24 cellular contexts compared by ENCODE assay signal in the genomic region with DNA sequence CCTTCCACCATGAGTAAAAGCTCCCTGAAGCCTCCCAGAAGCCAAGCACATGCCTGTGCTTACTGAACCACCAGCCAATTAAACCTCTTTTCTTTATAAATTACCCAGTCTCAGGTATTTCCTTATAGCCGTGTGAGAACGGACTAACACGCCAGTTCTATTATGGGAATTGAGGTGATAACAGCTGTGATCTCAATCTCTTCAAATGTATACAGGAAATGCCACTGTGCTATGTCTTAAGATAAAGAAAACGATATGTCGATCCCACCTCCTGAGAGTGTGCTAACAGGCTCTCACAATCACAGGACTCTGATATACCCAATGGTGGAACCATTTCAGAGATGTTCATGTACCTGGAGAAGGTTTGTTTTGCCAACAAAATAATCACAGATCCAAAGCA. TPM values are rescaled to one million over a fixed set of nuclear protein-coding genes. Genes with fewer than 3 reads are reported as not detected.
DNase-seq lines count a peak whose midpoint lies in the region; ATAC-seq, FAIRE-seq and TF ChIP-seq lines count a peak whose summit lies in the region.
"Had no signal": no experiment of that assay in that cellular context is flagged by ENCODE, and none has a peak within 500 bp of the region (broad histone marks: within the 10 kb centered on the region; RNA-seq: fewer than 3 reads in every experiment).

No MANE protein-coding gene starts in this region.

- H3K27ac ChIP-seq in KOPT-K1 (ENCODE audit: low read depth, low read length, poor library complexity, severe bottlenecking) (peak overlapping the region; percentile 20), endothelial cell of umbilical vein (ENCODE audit: insufficient read depth, low read depth, low read length) (peak overlapping the region; percentile 5), smooth muscle cell (ENCODE audit: low read depth) (peak overlapping the region; percentile 81), aorta (ENCODE audit: low read depth in 1 of 2, low read length in 2 of 2) (no peak overlapping the region)
- H3K27ac ChIP-seq: dorsolateral prefrontal cortex, gastroesophageal sphincter, hepatocyte, SJSA1, tibial nerve had no signal

- TF ChIP-seq POLR2A in endothelial cell of umbilical vein (IDR thresholded peaks at IDR 0.05; ENCODE audit: low read depth, low read length), result no peak

- H2AFZ ChIP-seq in endothelial cell of umbilical vein (ENCODE audit: low read depth, low read length), result no peak overlapping the region
- no peak overlapping the region for H2AFZ ChIP-seq in smooth muscle cell (ENCODE audit: low read depth)
- H2AFZ ChIP-seq: hepatocyte had no signal

- ATAC-seq in aorta (ENCODE audit: low FRiP score), result no peak
- ATAC-seq: gastroesophageal sphincter had no signal

- peaks cover 18% of the 10 kb centered on the region for H3K9me3 ChIP-seq in KOPT-K1 (ENCODE audit: insufficient read depth, low read length, poor library complexity, severe bottlenecking)
- H3K9me3 ChIP-seq in endothelial cell of umbilical vein (replicated peaks; ENCODE audit: control insufficient read depth, insufficient read depth, low read length), result no peaks in the 10 kb centered on the region
- H3K9me3 ChIP-seq in smooth muscle cell (replicated peaks; ENCODE audit: low read depth), result no peaks in the 10 kb centered on the region
- H3K9me3 ChIP-seq in aorta (ENCODE audit: control insufficient read depth, low read length), result no peaks in the 10 kb centered on the region
- H3K9me3 ChIP-seq: BE2C, SJSA1 had no signal

- H3K27me3 ChIP-seq in endothelial cell of umbilical vein (ENCODE audit: control insufficient read depth in 2 of 2, insufficient read depth in 2 of 2, low read length in 2 of 2), result no peaks in the 10 kb centered on the region
- H3K27me3 ChIP-seq in smooth muscle cell (ENCODE audit: low read depth), result no peaks in the 10 kb centered on the region
- no peaks in the 10 kb centered on the region for H3K27me3 ChIP-seq in aorta (ENCODE audit: control insufficient read depth in 1 of 2, insufficient read depth in 2 of 2, low read length in 1 of 2)
- H3K27me3 ChIP-seq: BE2C, dorsolateral prefrontal cortex, gastroesophageal sphincter, hepatocyte, SJSA1, tibial nerve had no signal

- H3K9me1 ChIP-seq in endothelial cell of umbilical vein (replicated peaks; ENCODE audit: control insufficient read depth, extremely low read depth, insufficient read depth, low read length), result no peaks in the 10 kb centered on the region

- peak overlapping the region; percentile 23 for H3K4me3 Mint-ChIP-seq in activated naive CD4-positive, alpha-beta T cell treated with anti-CD3 and anti-CD28 coated beads, Interleukin-2, amount 50 U/mL, for 24 hours
- H3K4me3 Mint-ChIP-seq in activated naive CD4-positive, alpha-beta T cell treated with anti-CD3 and anti-CD28 coated beads for 36 hours, result no peak overlapping the region
- no peak overlapping the region for H3K4me3 Mint-ChIP-seq in activated naive CD8-positive, alpha-beta T cell treated with anti-CD3 and anti-CD28 coated beads for 36 hours
- H3K4me3 Mint-ChIP-seq: activated B cell treated with CpG ODN at 0.5 μM for 24 hours; central memory CD8-positive, alpha-beta T cell had no signal

- intact Hi-C loops in activated naive CD4-positive, alpha-beta T cell treated with anti-CD3 and anti-CD28 coated beads for 36 hours (cut with micrococcal nuclease), result no loop called here
- intact Hi-C loops in endothelial cell of umbilical vein (cut with micrococcal nuclease), result loop anchor here (2.0 kb wide), 2 partner anchors 17 to 49 kb away; no protein-coding TSS in a partner anchor
- intact Hi-C loops in aorta (cut with DNase I), result no loop called here

- TF ChIP-seq CTCF in endothelial cell of umbilical vein (IDR thresholded peaks at IDR 0.05; ENCODE audit: extremely low read depth in 1 of 2, insufficient read depth in 1 of 2, low read depth in 1 of 2, low read length in 2 of 2) (no peak), smooth muscle cell (IDR thresholded peaks at IDR 0.05; ENCODE audit: borderline replicate concordance, insufficient read depth, poor library complexity, severe bottlenecking) (no peak)

- dilution Hi-C loops in endothelial cell of umbilical vein (cut with MboI; ENCODE audit: extremely low pct_ligation_motif_present, low sequenced_read_pairs), result no loop called here

- peak overlapping the region; percentile 41 for H3K27ac Mint-ChIP-seq in activated naive CD4-positive, alpha-beta T cell treated with anti-CD3 and anti-CD28 coated beads, Interleukin-2, amount 50 U/mL, for 24 hours
- H3K27ac Mint-ChIP-seq in activated naive CD4-positive, alpha-beta T cell treated with anti-CD3 and anti-CD28 coated beads for 36 hours, result no peak overlapping the region
- H3K27ac Mint-ChIP-seq in activated naive CD8-positive, alpha-beta T cell treated with anti-CD3 and anti-CD28 coated beads for 36 hours, result no peak overlapping the region
- H3K27ac Mint-ChIP-seq: activated B cell treated with CpG ODN at 0.5 μM for 24 hours had no signal

- H3K4me1 Mint-ChIP-seq in activated naive CD4-positive, alpha-beta T cell treated with anti-CD3 and anti-CD28 coated beads, Interleukin-2, amount 50 U/mL, for 24 hours, result peaks cover 67% of the 10 kb centered on the region
- peaks cover 53% of the 10 kb centered on the region for H3K4me1 Mint-ChIP-seq in activated naive CD4-positive, alpha-beta T cell treated with anti-CD3 and anti-CD28 coated beads for 36 hours (ENCODE audit: low read depth)
- peaks cover 53% of the 10 kb centered on the region for H3K4me1 Mint-ChIP-seq in activated naive CD8-positive, alpha-beta T cell treated with anti-CD3 and anti-CD28 coated beads for 36 hours

- H3K9ac ChIP-seq in endothelial cell of umbilical vein (replicated peaks; ENCODE audit: extremely low read depth, insufficient read depth, low read length) (no peak overlapping the region), smooth muscle cell (ENCODE audit: low read depth) (no peak overlapping the region)

- 45% methylated on average over 5 of the region's 5 CpGs for WGBS in smooth muscle cell (ENCODE audit: low lambda C conversion rate)
- 48 to 60% methylated on average over 5 of the region's 5 CpGs for WGBS in aorta, 2 donors

- H3K36me3 ChIP-seq in KOPT-K1 (ENCODE audit: insufficient read depth, low read length) (peaks cover 70% of the 10 kb centered on the region), endothelial cell of umbilical vein (ENCODE audit: control insufficient read depth in 2 of 2, extremely low read depth in 1 of 2, insufficient read depth in 2 of 2, low read length in 2 of 2) (no peaks in the 10 kb centered on the region), smooth muscle cell (ENCODE audit: low read depth) (no peaks in the 10 kb centered on the region), aorta (ENCODE audit: control insufficient read depth in 1 of 2, insufficient read depth in 2 of 2, low read length in 1 of 2) (no peaks in the 10 kb centered on the region)

- H3F3A ChIP-seq in smooth muscle cell (ENCODE audit: low read depth), result peaks cover 36% of the 10 kb centered on the region

- H3K36me3 Mint-ChIP-seq in activated naive CD4-positive, alpha-beta T cell treated with anti-CD3 and anti-CD28 coated beads, Interleukin-2, amount 50 U/mL, for 24 hours, result peaks cover 47% of the 10 kb centered on the region
- peaks cover 53% of the 10 kb centered on the region for H3K36me3 Mint-ChIP-seq in activated naive CD4-positive, alpha-beta T cell treated with anti-CD3 and anti-CD28 coated beads for 36 hours (ENCODE audit: low read depth)
- H3K36me3 Mint-ChIP-seq in activated naive CD8-positive, alpha-beta T cell treated with anti-CD3 and anti-CD28 coated beads for 36 hours, result peaks cover 55% of the 10 kb centered on the region

- H3K4me3 ChIP-seq in endothelial cell of umbilical vein (replicated peaks in 1 of 3; ENCODE audit: insufficient read depth in 1 of 3, low read depth in 1 of 3, low read length in 3 of 3), result no peak overlapping the region
- H3K4me3 ChIP-seq in smooth muscle cell, result no peak overlapping the region
- H3K4me3 ChIP-seq in aorta (ENCODE audit: low read length in 2 of 2), result no peak overlapping the region
- H3K4me3 ChIP-seq: dorsolateral prefrontal cortex, gastroesophageal sphincter, hepatocyte, SJSA1, tibial nerve had no signal

- no peak for FAIRE-seq in endothelial cell of umbilical vein (lab: Jason Lieb, UNC)
- FAIRE-seq: GM12891 had no signal

- peaks cover 19% of the 10 kb centered on the region for H3K9me3 Mint-ChIP-seq in activated naive CD4-positive, alpha-beta T cell treated with anti-CD3 and anti-CD28 coated beads, Interleukin-2, amount 50 U/mL, for 24 hours
- peaks cover 5% of the 10 kb centered on the region for H3K9me3 Mint-ChIP-seq in activated naive CD4-positive, alpha-beta T cell treated with anti-CD3 and anti-CD28 coated beads for 36 hours
- H3K9me3 Mint-ChIP-seq in activated naive CD8-positive, alpha-beta T cell treated with anti-CD3 and anti-CD28 coated beads for 36 hours, result peaks cover 13% of the 10 kb centered on the region

- H4K20me1 ChIP-seq in endothelial cell of umbilical vein (replicated peaks; ENCODE audit: control insufficient read depth, extremely low read depth, insufficient read depth, low read length), result peaks cover 13% of the 10 kb centered on the region
- peaks cover 99% of the 10 kb centered on the region for H4K20me1 ChIP-seq in smooth muscle cell (ENCODE audit: low read depth)

- no peak for DNase-seq in activated naive CD4-positive, alpha-beta T cell treated with anti-CD3 and anti-CD28 coated beads for 36 hours
- DNase-seq in endothelial cell of umbilical vein (ENCODE audit: low read depth, low spot score), result peak; percentile 23
- DNase-seq in smooth muscle cell (lab: John Stamatoyannopoulos, UW; ENCODE audit: unreplicated experiment), result no peak
- no peak for DNase-seq in aorta
- DNase-seq in activated naive CD8-positive, alpha-beta T cell treated with anti-CD3 and anti-CD28 coated beads for 36 hours, result no peak
- DNase-seq: activated B cell treated with CpG ODN at 0.5 μM for 24 hours; activated CD4-positive, alpha-beta T cell treated with anti-CD3 and anti-CD28 coated beads, Interleukin-2, amount 50 U/mL, for 48 hours; BE2C; dorsolateral prefrontal cortex; NCI-H1092; NCI-H187; NCI-H510A; posterior cingulate gyrus; right cardiac atrium; RPMI8226; stimulated activated CD4-positive, alpha-beta T cell treated with anti-CD3 and anti-CD28 coated beads, Interleukin-4, amount 100 ng/mL, for 1 hour had no signal

- peaks cover 94% of the 10 kb centered on the region for H3K79me2 ChIP-seq in endothelial cell of umbilical vein (ENCODE audit: control insufficient read depth, insufficient read depth, low read length)
- peaks cover 99% of the 10 kb centered on the region for H3K79me2 ChIP-seq in smooth muscle cell (ENCODE audit: low read depth)

- CTCF ChIA-PET in activated naive CD4-positive, alpha-beta T cell treated with anti-CD3 and anti-CD28 coated beads for 36 hours (lab: Charles Lee), result no interaction called here
- CTCF ChIA-PET in endothelial cell of umbilical vein (lab: Charles Lee), result interaction anchor here (1.0 kb wide), 2 partner anchors 20 to 217 kb away, joined by 3 to 4 read pairs; no protein-coding TSS in a partner anchor

- POLR2A ChIA-PET in endothelial cell of umbilical vein (lab: Charles Lee), result no interaction called here

- no peaks in the 10 kb centered on the region for H3K27me3 Mint-ChIP-seq in activated naive CD4-positive, alpha-beta T cell treated with anti-CD3 and anti-CD28 coated beads, Interleukin-2, amount 50 U/mL, for 24 hours
- H3K27me3 Mint-ChIP-seq in activated naive CD4-positive, alpha-beta T cell treated with anti-CD3 and anti-CD28 coated beads for 36 hours (ENCODE audit: low read depth), result no peaks in the 10 kb centered on the region
- H3K27me3 Mint-ChIP-seq in activated naive CD8-positive, alpha-beta T cell treated with anti-CD3 and anti-CD28 coated beads for 36 hours, result no peaks in the 10 kb centered on the region
- H3K27me3 Mint-ChIP-seq: activated B cell treated with CpG ODN at 0.5 μM for 24 hours; central memory CD8-positive, alpha-beta T cell had no signal

- no TSS peak for BruUV-seq in endothelial cell of umbilical vein (replicated peaks; lab: Mats Ljungman, UMichigan)

- H3K4me1 ChIP-seq in endothelial cell of umbilical vein (ENCODE audit: control insufficient read depth, extremely low read depth, insufficient read depth, low read length) (peaks cover 9% of the 10 kb centered on the region), smooth muscle cell (ENCODE audit: low read depth) (peaks cover 17% of the 10 kb centered on the region), aorta (ENCODE audit: control insufficient read depth in 1 of 2, insufficient read depth in 2 of 2, low read length in 2 of 2) (peaks cover 0 to 2% of the 10 kb centered on the region in 2 donors)

- H3K4me2 ChIP-seq in endothelial cell of umbilical vein (ENCODE audit: insufficient read depth, low read length) (peak overlapping the region; percentile 14), smooth muscle cell (no peak overlapping the region)
- H3K4me2 ChIP-seq: hepatocyte had no signal

RNA-seq across cellular contexts. Expression of gene CHSY1, which starts 26.2 kb away (rescaled TPM):
- 10 to 100 TPM; 19.5 to 21.8 TPM for total RNA-seq in activated naive CD4-positive, alpha-beta T cell treated with anti-CD3 and anti-CD28 coated beads for 36 hours
- total RNA-seq in endothelial cell of umbilical vein (47.0 and 50.8 TPM in 2 replicates), smooth muscle cell (123 and 155 TPM in 2 replicates), aorta (10 to 100 TPM; 65.4 to 78.4 TPM)
- polyA plus RNA-seq in endothelial cell of umbilical vein (20.3 and 23.7 TPM in 2 replicates), smooth muscle cell (71.8 and 106 TPM in 2 replicates), aorta (10 to 100 TPM; 10.8 to 34.2 TPM)
- polyA plus RNA-seq in endothelial cell of umbilical vein (2011; cell fraction: cytosol; rRNA removed), result 26.5 and 27.6 TPM in 2 replicates
- polyA plus RNA-seq in endothelial cell of umbilical vein (2011; cell fraction: nucleus; rRNA removed), result 24.8 and 30.0 TPM in 2 replicates
- polyA plus RNA-seq in endothelial cell of umbilical vein (2012), result 22.2 and 25.6 TPM in 2 replicates
- polyA minus RNA-seq in endothelial cell of umbilical vein, result 38.5 and 44.9 TPM in 2 replicates
- polyA minus RNA-seq in endothelial cell of umbilical vein (2011; cell fraction: cytosol; rRNA and poly(A)+ RNA removed), result 21.6 TPM
- polyA minus RNA-seq in endothelial cell of umbilical vein (2011; cell fraction: nucleus; rRNA and poly(A)+ RNA removed), result 26.8 and 42.4 TPM in 2 replicates
- 10 to 100 TPM; 35.5 to 37.0 TPM for total RNA-seq in activated naive CD8-positive, alpha-beta T cell treated with anti-CD3 and anti-CD28 coated beads for 36 hours

RNA-seq across cellular contexts. Expression of gene SELENOS, which starts 51.6 kb away (rescaled TPM):
- 10 to 100 TPM; 13.1 to 15.3 TPM for total RNA-seq in activated naive CD4-positive, alpha-beta T cell treated with anti-CD3 and anti-CD28 coated beads for 36 hours
- 70.4 and 73.2 TPM in 2 replicates for total RNA-seq in endothelial cell of umbilical vein
- 92.4 and 101 TPM in 2 replicates for polyA plus RNA-seq in endothelial cell of umbilical vein
- 91.0 and 96.0 TPM in 2 replicates for polyA plus RNA-seq in endothelial cell of umbilical vein (2011; cell fraction: cytosol; rRNA removed)
- polyA plus RNA-seq in endothelial cell of umbilical vein (2011; cell fraction: nucleus; rRNA removed), result 51.8 and 63.9 TPM in 2 replicates
- 61.3 and 63.3 TPM in 2 replicates for polyA plus RNA-seq in endothelial cell of umbilical vein (2012)
- polyA minus RNA-seq in endothelial cell of umbilical vein, result 43.7 and 45.2 TPM in 2 replicates
- 19.3 TPM for polyA minus RNA-seq in endothelial cell of umbilical vein (2011; cell fraction: cytosol; rRNA and poly(A)+ RNA removed)
- 39.9 and 51.3 TPM in 2 replicates for polyA minus RNA-seq in endothelial cell of umbilical vein (2011; cell fraction: nucleus; rRNA and poly(A)+ RNA removed)
- total RNA-seq in smooth muscle cell, result 108 and 114 TPM in 2 replicates
- polyA plus RNA-seq in smooth muscle cell, result 130 and 142 TPM in 2 replicates
- 10 to 100 TPM; 69.0 to 74.3 TPM for total RNA-seq in aorta
- 100 to 1,000 TPM; 115 to 123 TPM for polyA plus RNA-seq in aorta
- 10 to 100 TPM; 27.3 to 29.4 TPM for total RNA-seq in activated naive CD8-positive, alpha-beta T cell treated with anti-CD3 and anti-CD28 coated beads for 36 hours

Comparison
In these comparisons a context has a peak if more than half of its experiments do, and no peak if none do; other contexts are left out.
1. H3K27ac ChIP-seq: peak in KOPT-K1 (single experiment), endothelial cell of umbilical vein (single experiment) and smooth muscle cell (single experiment); none in aorta (0 of 2).